ENCODE assay signal across 1 cellular context in genomic region chr19:10625003-10625761, GRCh38.
TF ChIP-seq lines count a peak whose summit lies in the region.

Gene SLC44A2, plus strand, starts transcription at chr19:10625553. Its CDS starts 81 bp downstream, at chr19:10625634.

TF ChIP-seq in WTC11, 78 proteins besides CTCF, POLR2A, EP300 and RAD21 (continued from another document):
- TF ChIP-seq, protein P1, sequence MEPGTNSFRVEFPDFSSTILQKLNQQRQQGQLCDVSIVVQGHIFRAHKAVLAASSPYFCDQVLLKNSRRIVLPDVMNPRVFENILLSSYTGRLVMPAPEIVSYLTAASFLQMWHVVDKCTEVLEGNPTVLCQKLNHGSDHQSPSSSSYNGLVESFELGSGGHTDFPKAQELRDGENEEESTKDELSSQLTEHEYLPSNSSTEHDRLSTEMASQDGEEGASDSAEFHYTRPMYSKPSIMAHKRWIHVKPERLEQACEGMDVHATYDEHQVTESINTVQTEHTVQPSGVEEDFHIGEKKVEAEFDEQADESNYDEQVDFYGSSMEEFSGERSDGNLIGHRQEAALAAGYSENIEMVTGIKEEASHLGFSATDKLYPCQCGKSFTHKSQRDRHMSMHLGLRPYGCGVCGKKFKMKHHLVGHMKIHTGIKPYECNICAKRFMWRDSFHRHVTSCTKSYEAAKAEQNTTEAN (CRISPR knock-in tag; IDR thresholded peaks at IDR 0.05) = peak; percentile 88
- no peak for TF ChIP-seq FOXJ3 (CRISPR knock-in tag; IDR thresholded peaks at IDR 0.05; ENCODE audit: borderline replicate concordance)
- no peak for TF ChIP-seq OVOL2 (CRISPR knock-in tag; IDR thresholded peaks at IDR 0.05; ENCODE audit: borderline replicate concordance)
- no peak for TF ChIP-seq TCF7 (CRISPR knock-in tag; IDR thresholded peaks at IDR 0.05; ENCODE audit: low read depth)
- TF ChIP-seq, protein P2, sequence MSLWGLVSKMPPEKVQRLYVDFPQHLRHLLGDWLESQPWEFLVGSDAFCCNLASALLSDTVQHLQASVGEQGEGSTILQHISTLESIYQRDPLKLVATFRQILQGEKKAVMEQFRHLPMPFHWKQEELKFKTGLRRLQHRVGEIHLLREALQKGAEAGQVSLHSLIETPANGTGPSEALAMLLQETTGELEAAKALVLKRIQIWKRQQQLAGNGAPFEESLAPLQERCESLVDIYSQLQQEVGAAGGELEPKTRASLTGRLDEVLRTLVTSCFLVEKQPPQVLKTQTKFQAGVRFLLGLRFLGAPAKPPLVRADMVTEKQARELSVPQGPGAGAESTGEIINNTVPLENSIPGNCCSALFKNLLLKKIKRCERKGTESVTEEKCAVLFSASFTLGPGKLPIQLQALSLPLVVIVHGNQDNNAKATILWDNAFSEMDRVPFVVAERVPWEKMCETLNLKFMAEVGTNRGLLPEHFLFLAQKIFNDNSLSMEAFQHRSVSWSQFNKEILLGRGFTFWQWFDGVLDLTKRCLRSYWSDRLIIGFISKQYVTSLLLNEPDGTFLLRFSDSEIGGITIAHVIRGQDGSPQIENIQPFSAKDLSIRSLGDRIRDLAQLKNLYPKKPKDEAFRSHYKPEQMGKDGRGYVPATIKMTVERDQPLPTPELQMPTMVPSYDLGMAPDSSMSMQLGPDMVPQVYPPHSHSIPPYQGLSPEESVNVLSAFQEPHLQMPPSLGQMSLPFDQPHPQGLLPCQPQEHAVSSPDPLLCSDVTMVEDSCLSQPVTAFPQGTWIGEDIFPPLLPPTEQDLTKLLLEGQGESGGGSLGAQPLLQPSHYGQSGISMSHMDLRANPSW (CRISPR knock-in tag; conservative IDR thresholded peaks at IDR 0.05; ENCODE audit: low read depth) = no peak
- TF ChIP-seq IRF2 (CRISPR knock-in tag; IDR thresholded peaks at IDR 0.05; ENCODE audit: borderline replicate concordance, low read depth) = no peak
- peak; percentile 81 for TF ChIP-seq MAX (CRISPR knock-in tag; IDR thresholded peaks at IDR 0.05)
- TF ChIP-seq ZNF281 (CRISPR knock-in tag; IDR thresholded peaks at IDR 0.05) = peak; percentile 89
- TF ChIP-seq ZNF121 (CRISPR knock-in tag; IDR thresholded peaks at IDR 0.05) = peak; percentile 99
- TF ChIP-seq, protein P3, sequence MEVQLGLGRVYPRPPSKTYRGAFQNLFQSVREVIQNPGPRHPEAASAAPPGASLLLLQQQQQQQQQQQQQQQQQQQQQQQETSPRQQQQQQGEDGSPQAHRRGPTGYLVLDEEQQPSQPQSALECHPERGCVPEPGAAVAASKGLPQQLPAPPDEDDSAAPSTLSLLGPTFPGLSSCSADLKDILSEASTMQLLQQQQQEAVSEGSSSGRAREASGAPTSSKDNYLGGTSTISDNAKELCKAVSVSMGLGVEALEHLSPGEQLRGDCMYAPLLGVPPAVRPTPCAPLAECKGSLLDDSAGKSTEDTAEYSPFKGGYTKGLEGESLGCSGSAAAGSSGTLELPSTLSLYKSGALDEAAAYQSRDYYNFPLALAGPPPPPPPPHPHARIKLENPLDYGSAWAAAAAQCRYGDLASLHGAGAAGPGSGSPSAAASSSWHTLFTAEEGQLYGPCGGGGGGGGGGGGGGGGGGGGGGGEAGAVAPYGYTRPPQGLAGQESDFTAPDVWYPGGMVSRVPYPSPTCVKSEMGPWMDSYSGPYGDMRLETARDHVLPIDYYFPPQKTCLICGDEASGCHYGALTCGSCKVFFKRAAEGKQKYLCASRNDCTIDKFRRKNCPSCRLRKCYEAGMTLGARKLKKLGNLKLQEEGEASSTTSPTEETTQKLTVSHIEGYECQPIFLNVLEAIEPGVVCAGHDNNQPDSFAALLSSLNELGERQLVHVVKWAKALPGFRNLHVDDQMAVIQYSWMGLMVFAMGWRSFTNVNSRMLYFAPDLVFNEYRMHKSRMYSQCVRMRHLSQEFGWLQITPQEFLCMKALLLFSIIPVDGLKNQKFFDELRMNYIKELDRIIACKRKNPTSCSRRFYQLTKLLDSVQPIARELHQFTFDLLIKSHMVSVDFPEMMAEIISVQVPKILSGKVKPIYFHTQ (CRISPR knock-in tag; IDR thresholded peaks at IDR 0.05) = no peak
- peak; percentile 63; the same call in 1 of the 2 replicates for TF ChIP-seq EMX1 (CRISPR knock-in tag; IDR thresholded peaks at IDR 0.05)
- TF ChIP-seq ELF4 (CRISPR knock-in tag; IDR thresholded peaks at IDR 0.05; ENCODE audit: low read depth) = no peak; the same call in 1 of the 2 replicates
- TF ChIP-seq SOX15 (CRISPR knock-in tag; IDR thresholded peaks at IDR 0.05) = no peak
- TF ChIP-seq ZNF423 (CRISPR knock-in tag; IDR thresholded peaks at IDR 0.05) = peak; percentile 92
- TF ChIP-seq ESRRA (CRISPR knock-in tag; IDR thresholded peaks at IDR 0.05; ENCODE audit: borderline replicate concordance) = peak; percentile 80; the same call in 1 of the 2 replicates
- TF ChIP-seq, protein P4, sequence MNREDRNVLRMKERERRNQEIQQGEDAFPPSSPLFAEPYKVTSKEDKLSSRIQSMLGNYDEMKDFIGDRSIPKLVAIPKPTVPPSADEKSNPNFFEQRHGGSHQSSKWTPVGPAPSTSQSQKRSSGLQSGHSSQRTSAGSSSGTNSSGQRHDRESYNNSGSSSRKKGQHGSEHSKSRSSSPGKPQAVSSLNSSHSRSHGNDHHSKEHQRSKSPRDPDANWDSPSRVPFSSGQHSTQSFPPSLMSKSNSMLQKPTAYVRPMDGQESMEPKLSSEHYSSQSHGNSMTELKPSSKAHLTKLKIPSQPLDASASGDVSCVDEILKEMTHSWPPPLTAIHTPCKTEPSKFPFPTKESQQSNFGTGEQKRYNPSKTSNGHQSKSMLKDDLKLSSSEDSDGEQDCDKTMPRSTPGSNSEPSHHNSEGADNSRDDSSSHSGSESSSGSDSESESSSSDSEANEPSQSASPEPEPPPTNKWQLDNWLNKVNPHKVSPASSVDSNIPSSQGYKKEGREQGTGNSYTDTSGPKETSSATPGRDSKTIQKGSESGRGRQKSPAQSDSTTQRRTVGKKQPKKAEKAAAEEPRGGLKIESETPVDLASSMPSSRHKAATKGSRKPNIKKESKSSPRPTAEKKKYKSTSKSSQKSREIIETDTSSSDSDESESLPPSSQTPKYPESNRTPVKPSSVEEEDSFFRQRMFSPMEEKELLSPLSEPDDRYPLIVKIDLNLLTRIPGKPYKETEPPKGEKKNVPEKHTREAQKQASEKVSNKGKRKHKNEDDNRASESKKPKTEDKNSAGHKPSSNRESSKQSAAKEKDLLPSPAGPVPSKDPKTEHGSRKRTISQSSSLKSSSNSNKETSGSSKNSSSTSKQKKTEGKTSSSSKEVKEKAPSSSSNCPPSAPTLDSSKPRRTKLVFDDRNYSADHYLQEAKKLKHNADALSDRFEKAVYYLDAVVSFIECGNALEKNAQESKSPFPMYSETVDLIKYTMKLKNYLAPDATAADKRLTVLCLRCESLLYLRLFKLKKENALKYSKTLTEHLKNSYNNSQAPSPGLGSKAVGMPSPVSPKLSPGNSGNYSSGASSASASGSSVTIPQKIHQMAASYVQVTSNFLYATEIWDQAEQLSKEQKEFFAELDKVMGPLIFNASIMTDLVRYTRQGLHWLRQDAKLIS (CRISPR knock-in tag; IDR thresholded peaks at IDR 0.05; ENCODE audit: borderline replicate concordance) = no peak
- TF ChIP-seq RORB (CRISPR knock-in tag; IDR thresholded peaks at IDR 0.05) = no peak
- TF ChIP-seq, protein P5, sequence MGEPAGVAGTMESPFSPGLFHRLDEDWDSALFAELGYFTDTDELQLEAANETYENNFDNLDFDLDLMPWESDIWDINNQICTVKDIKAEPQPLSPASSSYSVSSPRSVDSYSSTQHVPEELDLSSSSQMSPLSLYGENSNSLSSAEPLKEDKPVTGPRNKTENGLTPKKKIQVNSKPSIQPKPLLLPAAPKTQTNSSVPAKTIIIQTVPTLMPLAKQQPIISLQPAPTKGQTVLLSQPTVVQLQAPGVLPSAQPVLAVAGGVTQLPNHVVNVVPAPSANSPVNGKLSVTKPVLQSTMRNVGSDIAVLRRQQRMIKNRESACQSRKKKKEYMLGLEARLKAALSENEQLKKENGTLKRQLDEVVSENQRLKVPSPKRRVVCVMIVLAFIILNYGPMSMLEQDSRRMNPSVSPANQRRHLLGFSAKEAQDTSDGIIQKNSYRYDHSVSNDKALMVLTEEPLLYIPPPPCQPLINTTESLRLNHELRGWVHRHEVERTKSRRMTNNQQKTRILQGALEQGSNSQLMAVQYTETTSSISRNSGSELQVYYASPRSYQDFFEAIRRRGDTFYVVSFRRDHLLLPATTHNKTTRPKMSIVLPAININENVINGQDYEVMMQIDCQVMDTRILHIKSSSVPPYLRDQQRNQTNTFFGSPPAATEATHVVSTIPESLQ (CRISPR knock-in tag; IDR thresholded peaks at IDR 0.05) = no peak
- peak; percentile 92; the same call in 1 of the 2 replicates for TF ChIP-seq MYBL2 (CRISPR knock-in tag; IDR thresholded peaks at IDR 0.05)
- no peak for TF ChIP-seq ZNF317 (CRISPR knock-in tag; IDR thresholded peaks at IDR 0.05; ENCODE audit: borderline replicate concordance, low read depth)
- peak; percentile 68; the same call in 1 of the 2 replicates for TF ChIP-seq E2F1 (CRISPR knock-in tag; IDR thresholded peaks at IDR 0.05)
- TF ChIP-seq GRHL2 (CRISPR knock-in tag; IDR thresholded peaks at IDR 0.05; ENCODE audit: insufficient replicate concordance, severe bottlenecking) = peak; percentile 60
- no peak for TF ChIP-seq CREB1 (CRISPR knock-in tag; IDR thresholded peaks at IDR 0.05)
- no peak for TF ChIP-seq NR1H2 (CRISPR knock-in tag; IDR thresholded peaks at IDR 0.05)
- TF ChIP-seq, protein P6, sequence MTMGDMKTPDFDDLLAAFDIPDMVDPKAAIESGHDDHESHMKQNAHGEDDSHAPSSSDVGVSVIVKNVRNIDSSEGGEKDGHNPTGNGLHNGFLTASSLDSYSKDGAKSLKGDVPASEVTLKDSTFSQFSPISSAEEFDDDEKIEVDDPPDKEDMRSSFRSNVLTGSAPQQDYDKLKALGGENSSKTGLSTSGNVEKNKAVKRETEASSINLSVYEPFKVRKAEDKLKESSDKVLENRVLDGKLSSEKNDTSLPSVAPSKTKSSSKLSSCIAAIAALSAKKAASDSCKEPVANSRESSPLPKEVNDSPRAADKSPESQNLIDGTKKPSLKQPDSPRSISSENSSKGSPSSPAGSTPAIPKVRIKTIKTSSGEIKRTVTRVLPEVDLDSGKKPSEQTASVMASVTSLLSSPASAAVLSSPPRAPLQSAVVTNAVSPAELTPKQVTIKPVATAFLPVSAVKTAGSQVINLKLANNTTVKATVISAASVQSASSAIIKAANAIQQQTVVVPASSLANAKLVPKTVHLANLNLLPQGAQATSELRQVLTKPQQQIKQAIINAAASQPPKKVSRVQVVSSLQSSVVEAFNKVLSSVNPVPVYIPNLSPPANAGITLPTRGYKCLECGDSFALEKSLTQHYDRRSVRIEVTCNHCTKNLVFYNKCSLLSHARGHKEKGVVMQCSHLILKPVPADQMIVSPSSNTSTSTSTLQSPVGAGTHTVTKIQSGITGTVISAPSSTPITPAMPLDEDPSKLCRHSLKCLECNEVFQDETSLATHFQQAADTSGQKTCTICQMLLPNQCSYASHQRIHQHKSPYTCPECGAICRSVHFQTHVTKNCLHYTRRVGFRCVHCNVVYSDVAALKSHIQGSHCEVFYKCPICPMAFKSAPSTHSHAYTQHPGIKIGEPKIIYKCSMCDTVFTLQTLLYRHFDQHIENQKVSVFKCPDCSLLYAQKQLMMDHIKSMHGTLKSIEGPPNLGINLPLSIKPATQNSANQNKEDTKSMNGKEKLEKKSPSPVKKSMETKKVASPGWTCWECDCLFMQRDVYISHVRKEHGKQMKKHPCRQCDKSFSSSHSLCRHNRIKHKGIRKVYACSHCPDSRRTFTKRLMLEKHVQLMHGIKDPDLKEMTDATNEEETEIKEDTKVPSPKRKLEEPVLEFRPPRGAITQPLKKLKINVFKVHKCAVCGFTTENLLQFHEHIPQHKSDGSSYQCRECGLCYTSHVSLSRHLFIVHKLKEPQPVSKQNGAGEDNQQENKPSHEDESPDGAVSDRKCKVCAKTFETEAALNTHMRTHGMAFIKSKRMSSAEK (CRISPR knock-in tag; IDR thresholded peaks at IDR 0.05; ENCODE audit: borderline replicate concordance) = no peak
